ENCODE assay signal across 8 cellular contexts in the genomic region with DNA sequence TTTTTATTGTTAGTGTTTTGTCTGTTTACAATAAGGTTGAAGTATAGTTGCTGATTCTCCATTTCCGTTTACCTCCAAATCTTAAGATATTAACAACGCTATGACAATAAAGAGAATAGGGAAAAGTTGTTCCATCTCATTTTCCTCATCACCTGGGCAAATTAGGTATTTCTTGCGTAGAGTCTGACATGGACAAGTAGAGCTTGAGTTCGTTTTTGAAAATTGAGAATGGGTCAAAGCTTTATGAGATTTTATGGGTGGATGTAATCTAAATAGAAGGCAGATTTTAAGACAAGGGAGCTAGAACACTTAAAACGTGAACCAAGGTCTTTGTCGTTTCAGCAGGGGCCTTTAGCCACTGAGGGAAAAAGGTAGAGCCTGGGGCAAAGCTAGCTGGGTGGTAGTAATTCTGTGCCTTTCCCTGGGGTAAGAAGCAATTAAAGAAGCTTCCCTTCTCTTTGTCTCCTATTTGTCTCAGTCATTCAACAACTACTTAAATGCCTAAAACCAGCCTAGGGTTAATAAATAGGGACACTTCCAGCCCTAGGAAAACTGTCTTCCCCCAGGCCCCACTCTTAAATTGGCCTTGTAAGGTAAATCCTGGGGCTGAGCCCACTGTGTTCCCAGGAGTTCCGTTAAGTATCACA. TPM values are rescaled to one million over a fixed set of nuclear protein-coding genes. Genes with fewer than 3 reads are reported as not detected.
DNase-seq lines count a peak whose midpoint lies in the region; ATAC-seq and TF ChIP-seq lines count a peak whose summit lies in the region.

No MANE protein-coding gene starts in this region.

- no peak for TF ChIP-seq CTCF in fibroblast of mammary gland (conservative IDR thresholded peaks at IDR 0.05; ENCODE audit: control insufficient read depth, insufficient read depth, low read depth, low read length)

- peak overlapping the region; percentile 95 for H3K9ac ChIP-seq in skeletal muscle satellite cell (ENCODE audit: low read depth, low read length)

- no peaks in the 10 kb centered on the region for H3K27me3 ChIP-seq in skeletal muscle satellite cell (ENCODE audit: control insufficient read depth, insufficient read depth, low read length)

- H3K4me1 ChIP-seq in skeletal muscle satellite cell (ENCODE audit: control insufficient read depth, insufficient read depth, low read length), result peaks cover 15% of the 10 kb centered on the region

- no peaks in the 10 kb centered on the region for H3K36me3 ChIP-seq in skeletal muscle satellite cell (ENCODE audit: insufficient read depth, low read length)

- H3K9me3 ChIP-seq in skeletal muscle satellite cell (replicated peaks; ENCODE audit: low read length), result no peaks in the 10 kb centered on the region

- H3K4me3 ChIP-seq in fibroblast of mammary gland (ENCODE audit: control insufficient read depth, low read depth, low read length), result peak overlapping the region; percentile 95
- H3K4me3 ChIP-seq in skeletal muscle satellite cell (ENCODE audit: low read length), result peak overlapping the region; percentile 99

- peak; percentile 6 for DNase-seq in RKO (ENCODE audit: low spot score)
- DNase-seq in fibroblast of mammary gland (ENCODE audit: low read depth), result no peak
- DNase-seq in GDM1 (lab: John Stamatoyannopoulos, UW), result no peak
- no peak for DNase-seq in SW 1271 (lab: John Stamatoyannopoulos, UW)
- DNase-seq in ACHN, result no peak

- in situ Hi-C loops in ACHN (cut with HindIII; ENCODE audit: low pct_ligation_motif_present, low pct_unique_long_range_greater_than_20kb, low sequenced_read_pairs), result no loop called here

- H3K4me2 ChIP-seq in skeletal muscle satellite cell (ENCODE audit: low read length), result peak overlapping the region; percentile 88

- ATAC-seq in GM19324 (IDR thresholded peaks at IDR 0.05; ENCODE audit: low FRiP score, unreplicated experiment) (peak; percentile 2), GM19455 (IDR thresholded peaks at IDR 0.05; ENCODE audit: unreplicated experiment) (no peak)

RNA-seq across cellular contexts. Expression of a gene that starts 0.6 kb away (rescaled TPM):
- total RNA-seq in skeletal muscle satellite cell (2012; rRNA removed), result 13.2 and 13.3 TPM in 2 replicates

RNA-seq across cellular contexts. Expression of a gene that starts 53.9 kb away (rescaled TPM):
- total RNA-seq in skeletal muscle satellite cell (2012; rRNA removed), result 36.0 and 46.6 TPM in 2 replicates
